Comparison of ENCODE assay signal across 13 cellular contexts in genomic region chrX:24243692-24244091, GRCh38.
DNase-seq lines count a peak whose midpoint lies in the region; ATAC-seq and TF ChIP-seq lines count a peak whose summit lies in the region.
"Had no signal": no experiment of that assay in that cellular context is flagged by ENCODE, and none has a peak within 500 bp of the region (broad histone marks: within the 10 kb centered on the region; RNA-seq: fewer than 3 reads in every experiment).

No MANE protein-coding gene starts in this region.

- H3K27ac Mint-ChIP-seq in HFFc6: peak overlapping the region; percentile 40; the same call in 1 of the 2 replicates

- H3K9me3 Mint-ChIP-seq in HFFc6: no peaks in the 10 kb centered on the region

- peaks cover 0 to 8% (median 0%) of the 10 kb centered on the region in 11 experiments; a peak in 1 of 22 replicates for H3K27me3 ChIP-seq in BLaER1 treated with 17β-estradiol and CSF1 and Interleukin-3, amounts not matched to agents 10 nM and 100 nM

- no peak overlapping the region for H3K4me3 Mint-ChIP-seq in HFFc6

- no peaks in the 10 kb centered on the region for H3K27me3 Mint-ChIP-seq in HFFc6 (ENCODE audit: insufficient read depth)
- H3K27me3 Mint-ChIP-seq: progenitor cell of endocrine pancreas had no signal

- H3K4me3 ChIP-seq in BLaER1 treated with 17β-estradiol and CSF1 and Interleukin-3, amounts not matched to agents 10 nM and 100 nM: no peak overlapping the region
- no peak overlapping the region for H3K4me3 ChIP-seq in cardiac fibroblast (replicated peaks in 1 of 2; ENCODE audit: low read depth in 2 of 2, low read length in 2 of 2)
- H3K4me3 ChIP-seq: left lung had no signal

- peaks cover 19 to 30% (median 22%) of the 10 kb centered on the region in 10 experiments for H3K4me1 ChIP-seq in BLaER1 treated with 17β-estradiol and CSF1 and Interleukin-3, amounts not matched to agents 10 nM and 100 nM
- H3K4me1 ChIP-seq: left lung had no signal

- H3K36me3 Mint-ChIP-seq in HFFc6 (ENCODE audit: low read depth): no peaks in the 10 kb centered on the region

- TF ChIP-seq CTCF in HFFc6 (IDR thresholded peaks at IDR 0.05): no peak
- no peak for TF ChIP-seq CTCF in cardiac fibroblast (IDR thresholded peaks at IDR 0.05; ENCODE audit: low read depth, low read length)
- no peak for TF ChIP-seq CTCF in omental fat pad (IDR thresholded peaks at IDR 0.05)

- peak overlapping the region in 9 of 11 experiments; percentile 53 to 75 (median 57); a peak in 12 of 22 replicates for H3K4me2 ChIP-seq in BLaER1 treated with 17β-estradiol and CSF1 and Interleukin-3, amounts not matched to agents 10 nM and 100 nM

- H3K4me1 Mint-ChIP-seq in HFFc6 (ENCODE audit: low read depth): peaks cover 47% of the 10 kb centered on the region

- H4K20me1 ChIP-seq in BLaER1 treated with 17β-estradiol and CSF1 and Interleukin-3, amounts not matched to agents 10 nM and 100 nM: peaks cover 0 to 4% (median 0%) of the 10 kb centered on the region in 11 experiments; a peak in 2 of 22 replicates

- no peak for DNase-seq in HFFc6
- DNase-seq in cardiac fibroblast (ENCODE audit: low read depth in 2 of 2): peak; percentile 51
- DNase-seq in omental fat pad (ENCODE audit: low spot score): no peak
- no peak for DNase-seq in COLO829 (ENCODE audit: low spot score)
- no peak for DNase-seq in SKM-1 treated with dmso at 0.1 percent for 144 hours (lab: John Stamatoyannopoulos, UW; ENCODE audit: unreplicated experiment)
- no peak for DNase-seq in caudate nucleus (lab: John Stamatoyannopoulos, UW)
- DNase-seq: activated T-cell treated with anti-CD3 and anti-CD28 coated beads for 4 hours, Calu3, left lung, T-helper 2 cell had no signal

- peak; percentile 30 for ATAC-seq in omental fat pad (ENCODE audit: low FRiP score)
- ATAC-seq: left lung had no signal

- 0 out of 22 replicates have a peak overlapping the region, but pooled peaks of 1 of the 11 experiments have one; percentile 0 for H3K27ac ChIP-seq in BLaER1 treated with 17β-estradiol and CSF1 and Interleukin-3, amounts not matched to agents 10 nM and 100 nM
- no peak overlapping the region for H3K27ac ChIP-seq in caudate nucleus (ENCODE audit: low read depth, low read length)
- H3K27ac ChIP-seq: epithelial cell of prostate, left lung had no signal

- no peaks in the 10 kb centered on the region for H3K36me3 ChIP-seq in BLaER1 treated with 17β-estradiol and CSF1 and Interleukin-3, amounts not matched to agents 10 nM and 100 nM
- H3K36me3 ChIP-seq: left lung had no signal

- no peak overlapping the region; a peak in 1 of 22 replicates for H3K9ac ChIP-seq in BLaER1 treated with 17β-estradiol and CSF1 and Interleukin-3, amounts not matched to agents 10 nM and 100 nM

- no peaks in the 10 kb centered on the region for H3K9me3 ChIP-seq in BLaER1 treated with 17β-estradiol and CSF1 and Interleukin-3, amounts not matched to agents 10 nM and 100 nM (replicated peaks in 1 of 11)
- H3K9me3 ChIP-seq: left lung had no signal

Comparison
In these comparisons a context has a peak if more than half of its experiments do, and no peak if none do; other contexts are left out.
1. DNase-seq: peak in cardiac fibroblast (2 of 2); none in HFFc6 (single experiment), omental fat pad (single experiment), COLO829 (single experiment), SKM-1 treated with dmso at 0.1 percent for 144 hours (single experiment) and caudate nucleus (0 of 61).